ENCODE assay signal across 8 cellular contexts in genomic region chr6:14144678-14145113, GRCh38. TPM values are rescaled to one million over a fixed set of nuclear protein-coding genes. Genes with fewer than 3 reads are reported as not detected.
DNase-seq lines count a peak whose midpoint lies in the region; ATAC-seq and TF ChIP-seq lines count a peak whose summit lies in the region.

No MANE protein-coding gene starts in this region.

- H3K27ac ChIP-seq in CD4-positive, CD25-positive, alpha-beta regulatory T cell (ENCODE audit: insufficient read depth, low read length, poor library complexity, severe bottlenecking): no peak overlapping the region
- no peak overlapping the region for H3K27ac ChIP-seq in PC-9
- no peak overlapping the region for H3K27ac ChIP-seq in neural cell (ENCODE audit: low read length)
- H3K27ac ChIP-seq in substantia nigra (ENCODE audit: low read depth, low read length, poor library complexity, severe bottlenecking): no peak overlapping the region

- TF ChIP-seq CTCF in PC-9 (conservative IDR thresholded peaks at IDR 0.05): peak; percentile 95
- TF ChIP-seq CTCF in neural cell (IDR thresholded peaks at IDR 0.05; ENCODE audit: poor library complexity, severe bottlenecking): peak; percentile 46

- no TSS peak for BruUV-seq in PC-9 (replicated peaks; lab: Mats Ljungman, UMichigan)

- H3K79me2 ChIP-seq in PC-9 (ENCODE audit: low read depth) (no peaks in the 10 kb centered on the region), neural cell (replicated peaks; ENCODE audit: insufficient read depth, low read length) (no peaks in the 10 kb centered on the region)

- H3F3A ChIP-seq in PC-9 (ENCODE audit: insufficient read depth, low read depth) (no peaks in the 10 kb centered on the region), neural cell (ENCODE audit: insufficient read depth, low read length, poor library complexity, severe bottlenecking) (peaks cover 4% of the 10 kb centered on the region)

- peaks cover 0 to 7% (median 4%) of the 10 kb centered on the region in 4 donors for H3K4me1 Mint-ChIP-seq in CD4-positive, CD25-positive, alpha-beta regulatory T cell

- no peaks in the 10 kb centered on the region for H3K9me3 Mint-ChIP-seq in CD4-positive, CD25-positive, alpha-beta regulatory T cell

- intact Hi-C loops in PC-9 (cut with micrococcal nuclease; ENCODE audit: unreplicated experiment): loop anchor here (1.0 to 5.0 kb wide), 4 partner anchors 77 to 1478 kb away; no protein-coding TSS in a partner anchor

- H4K20me1 ChIP-seq in PC-9 (ENCODE audit: insufficient read depth) (no peaks in the 10 kb centered on the region), neural cell (ENCODE audit: insufficient read depth) (no peaks in the 10 kb centered on the region)

- H2AFZ ChIP-seq in PC-9 (no peak overlapping the region), neural cell (ENCODE audit: low read depth, low read length) (no peak overlapping the region)

- POLR2A ChIA-PET in PC-9 (lab: Charles Lee; ENCODE audit: unreplicated experiment): interaction anchor here (0.6 to 0.7 kb wide), 2 partner anchors 29 to 719 kb away, joined by 3 to 4 read pairs; no protein-coding TSS in a partner anchor

- TF ChIP-seq EP300 in Ishikawa (IDR thresholded peaks at IDR 0.05; ENCODE audit: borderline replicate concordance) (no peak), neural cell (conservative IDR thresholded peaks at IDR 0.05; ENCODE audit: poor library complexity, severe bottlenecking) (no peak)

- peak; percentile 77 to 82 for ATAC-seq in CD4-positive, CD25-positive, alpha-beta regulatory T cell (ENCODE audit: low read depth in 2 of 2)
- peak; percentile 63 for ATAC-seq in GM19397 (IDR thresholded peaks at IDR 0.05; ENCODE audit: unreplicated experiment)

- H3K4me2 ChIP-seq in PC-9 (no peak overlapping the region), neural cell (ENCODE audit: low read length) (no peak overlapping the region)

- H3K9ac ChIP-seq in neural cell (ENCODE audit: low read length): no peak overlapping the region

- no peaks in the 10 kb centered on the region for H3K27me3 ChIP-seq in CD4-positive, CD25-positive, alpha-beta regulatory T cell (ENCODE audit: control insufficient read depth, insufficient read depth, low read length)
- H3K27me3 ChIP-seq in PC-9 (ENCODE audit: insufficient read depth, low read depth) (no peaks in the 10 kb centered on the region), neural cell (ENCODE audit: insufficient read depth, low read depth, low read length) (no peaks in the 10 kb centered on the region)

- H3K9me2 ChIP-seq in PC-9 (ENCODE audit: insufficient read depth) (no peaks in the 10 kb centered on the region), neural cell (ENCODE audit: insufficient read depth, low read length) (no peaks in the 10 kb centered on the region)

- H3K36me3 Mint-ChIP-seq in CD4-positive, CD25-positive, alpha-beta regulatory T cell: peaks cover 2% of the 10 kb centered on the region

- H3K27ac Mint-ChIP-seq in CD4-positive, CD25-positive, alpha-beta regulatory T cell: no peak overlapping the region

- H3K4me1 ChIP-seq in CD4-positive, CD25-positive, alpha-beta regulatory T cell (ENCODE audit: control insufficient read depth, insufficient read depth, low read length, poor library complexity, severe bottlenecking): no peaks in the 10 kb centered on the region
- peaks cover 12% of the 10 kb centered on the region for H3K4me1 ChIP-seq in PC-9 (replicated peaks; ENCODE audit: insufficient read depth)

- DNase-seq in CD4-positive, CD25-positive, alpha-beta regulatory T cell: peak; percentile 59 to 74 (median 68)
- DNase-seq in PC-9 (peak in 1 of 2 experiments; percentile 65), fibroblast of gingiva (ENCODE audit: low read depth) (peak; percentile 44), substantia nigra (lab: John Stamatoyannopoulos, UW) (peak in 39 of 49 donors; percentile 4 to 56 (median 30))
- DNase-seq in activated T-cell treated with anti-CD3 and anti-CD28 coated beads, Interleukin-2, amount 50 U/mL, for 1 hour: peak; percentile 71

- H3K4me3 ChIP-seq in CD4-positive, CD25-positive, alpha-beta regulatory T cell (ENCODE audit: low read depth, low read length): no peak overlapping the region
- no peak overlapping the region for H3K4me3 ChIP-seq in PC-9
- H3K4me3 ChIP-seq in neural cell (ENCODE audit: low read length): no peak overlapping the region

- no peaks in the 10 kb centered on the region for H3K9me3 ChIP-seq in CD4-positive, CD25-positive, alpha-beta regulatory T cell (ENCODE audit: control insufficient read depth in 2 of 2, low read length in 2 of 2)
- H3K9me3 ChIP-seq in PC-9 (ENCODE audit: insufficient read depth, low read depth) (no peaks in the 10 kb centered on the region), neural cell (ENCODE audit: low read length) (no peaks in the 10 kb centered on the region)

- TF ChIP-seq RAD21 in Ishikawa (IDR thresholded peaks at IDR 0.05; ENCODE audit: low read depth) (peak; percentile 81), neural cell (conservative IDR thresholded peaks at IDR 0.05) (no peak)

- H3K27me3 Mint-ChIP-seq in CD4-positive, CD25-positive, alpha-beta regulatory T cell: no peaks in the 10 kb centered on the region

- CTCF ChIA-PET in PC-9 (lab: Charles Lee): no interaction called here

- no peaks in the 10 kb centered on the region for H3K36me3 ChIP-seq in CD4-positive, CD25-positive, alpha-beta regulatory T cell (ENCODE audit: control insufficient read depth, insufficient read depth, low read length)
- no peaks in the 10 kb centered on the region for H3K36me3 ChIP-seq in PC-9 (ENCODE audit: low read depth)
- H3K36me3 ChIP-seq in neural cell (ENCODE audit: insufficient read depth, low read length): no peaks in the 10 kb centered on the region

- H3K4me3 Mint-ChIP-seq in CD4-positive, CD25-positive, alpha-beta regulatory T cell: no peak overlapping the region

TF ChIP-seq in Ishikawa, 13 proteins besides CTCF, POLR2A, EP300 and RAD21:
- no peak for TF ChIP-seq NFIC (IDR thresholded peaks at IDR 0.05)
- no peak for TF ChIP-seq REST (IDR thresholded peaks at IDR 0.05; ENCODE audit: low read depth)

TF ChIP-seq in neural cell, 6 proteins besides CTCF, POLR2A, EP300 and RAD21:
- TF ChIP-seq TAF1 (IDR thresholded peaks at IDR 0.05; ENCODE audit: low read depth): no peak
- no peak for TF ChIP-seq REST (IDR thresholded peaks at IDR 0.05; ENCODE audit: borderline replicate concordance)

RNA-seq across cellular contexts. Expression of gene CD83, which starts 27.1 kb away (rescaled TPM):
- total RNA-seq in CD4-positive, CD25-positive, alpha-beta regulatory T cell: 76.8 TPM
- polyA plus RNA-seq in CD4-positive, CD25-positive, alpha-beta regulatory T cell: 1 to 10 TPM; 2.4 to 5.6 (median 4.2) TPM
- 3.2 and 3.6 TPM in 2 replicates for total RNA-seq in PC-9 (2021)
- 15.8 and 17.0 TPM in 2 replicates for polyA plus RNA-seq in neural cell
- polyA minus RNA-seq in neural cell: 16.3 and 19.0 TPM in 2 replicates

Comparison
In these comparisons a context has a peak if more than half of its experiments do, and no peak if none do; other contexts are left out.
1. RNA of gene CD83, which starts 27.1 kb away (total RNA-seq): 76.8 TPM in CD4-positive, CD25-positive, alpha-beta regulatory T cell (single experiment); 3.2 to 3.6 TPM in PC-9; every median in the first group is over 10 times any median in the second.